Comparison of ENCODE assay signal across 1 cellular context in genomic region chr5:370311-370958, GRCh38.
TF ChIP-seq lines count a peak whose summit lies in the region.

No MANE protein-coding gene starts in this region.

TF ChIP-seq in HepG2, 621 proteins besides CTCF, POLR2A, EP300 and RAD21 (continued from another document):
- TF ChIP-seq ZHX2 (IDR thresholded peaks at IDR 0.05; ENCODE audit: low read depth) (no peak), ZHX2 (CRISPR knock-in tag; IDR thresholded peaks at IDR 0.05; ENCODE audit: borderline replicate concordance) (no peak), DNMT1 (CRISPR knock-in tag; IDR thresholded peaks at IDR 0.05) (no peak), SALL2 (CRISPR knock-in tag; IDR thresholded peaks at IDR 0.05) (no peak), ZNF879 (CRISPR knock-in tag; IDR thresholded peaks at IDR 0.05) (no peak), ZNF580 (CRISPR knock-in tag; IDR thresholded peaks at IDR 0.05; ENCODE audit: borderline replicate concordance, low read depth) (no peak), ELK4 (CRISPR knock-in tag; IDR thresholded peaks at IDR 0.05; ENCODE audit: borderline replicate concordance) (no peak), HMGXB3 (CRISPR knock-in tag; IDR thresholded peaks at IDR 0.05; ENCODE audit: borderline replicate concordance) (no peak), RNF2 (conservative IDR thresholded peaks at IDR 0.05; ENCODE audit: low read depth) (no peak), THAP9 (CRISPR knock-in tag; IDR thresholded peaks at IDR 0.05; ENCODE audit: borderline replicate concordance) (no peak), TGIF2 (CRISPR knock-in tag; IDR thresholded peaks at IDR 0.05) (no peak), HNF1B (CRISPR knock-in tag; IDR thresholded peaks at IDR 0.05) (no peak), SOX13 (IDR thresholded peaks at IDR 0.05) (no peak), SOX13 (CRISPR knock-in tag; conservative IDR thresholded peaks at IDR 0.05 in 1 of 2, IDR thresholded peaks at IDR 0.05 in 1 of 2) (no peak), BATF2 (CRISPR knock-in tag; IDR thresholded peaks at IDR 0.05) (no peak), ZBTB2 (CRISPR knock-in tag; IDR thresholded peaks at IDR 0.05; ENCODE audit: low read depth) (no peak), KDM4B (CRISPR knock-in tag; IDR thresholded peaks at IDR 0.05) (no peak)
